In genomic region chr22:48704335-48704734, GRCh38 we compare ENCODE assay signal across 17 cellular contexts.
DNase-seq lines count a peak whose midpoint lies in the region; ATAC-seq and TF ChIP-seq lines count a peak whose summit lies in the region.
"Had no signal": no experiment of that assay in that cellular context is flagged by ENCODE, and none has a peak within 500 bp of the region (broad histone marks: within the 10 kb centered on the region; RNA-seq: fewer than 3 reads in every experiment).

No MANE protein-coding gene starts in this region.

- H3K4me3 ChIP-seq in neuronal stem cell (ENCODE audit: low read length in 2 of 2) (no peak overlapping the region), upper lobe of right lung (no peak overlapping the region)

- H3K36me3 Mint-ChIP-seq in chondrocyte (ENCODE audit: low read depth), result no peaks in the 10 kb centered on the region

- H3K79me1 ChIP-seq in neuronal stem cell (ENCODE audit: low read depth, low read length), result peaks cover 12% of the 10 kb centered on the region

- H3K27ac Mint-ChIP-seq in chondrocyte (ENCODE audit: unreplicated experiment), result no peak overlapping the region

- intact Hi-C loops in Right ventricle myocardium superior (cut with DNase I) (no loop called here), left ventricle myocardium superior (cut with micrococcal nuclease) (no loop called here), upper lobe of right lung (cut with DNase I) (no loop called here)

- H2BK12ac ChIP-seq in neuronal stem cell (ENCODE audit: low read length), result no peak overlapping the region

- no peak overlapping the region for H3K14ac ChIP-seq in neuronal stem cell (ENCODE audit: low read length)

- H3K4me1 ChIP-seq in neuronal stem cell (ENCODE audit: control insufficient read depth in 2 of 2, insufficient read depth in 1 of 2, low read depth in 1 of 2, low read length in 2 of 2) (peaks cover 31 to 56% of the 10 kb centered on the region in 2 donors), upper lobe of right lung (no peaks in the 10 kb centered on the region)

- H3K23ac ChIP-seq in neuronal stem cell (ENCODE audit: low read depth, low read length, poor library complexity), result no peak overlapping the region

- DNase-seq in Right ventricle myocardium superior (peak; percentile 27), left ventricle myocardium superior (no peak), chondrocyte (ENCODE audit: low spot score) (peak; percentile 66), neuronal stem cell (ENCODE audit: low spot score) (no peak), upper lobe of right lung (peak; percentile 40), NCI-H1105 treated with DMSO at 0.1 percent for 48 hours (lab: John Stamatoyannopoulos, UW) (no peak), hepatic stellate cell (ENCODE audit: low spot score) (no peak)
- DNase-seq in activated CD4-positive, alpha-beta T cell treated with anti-CD3 and anti-CD28 coated beads, Interleukin-2, amount 50 U/mL, for 1 hour, result no peak
- DNase-seq: DMS153, NCI-H1048, NCI-H146, NCI-H2081 treated with DMSO at 0.1 percent for 48 hours, NCI-H510A, SHP77 had no signal

- no peaks in the 10 kb centered on the region for H3K9me3 Mint-ChIP-seq in chondrocyte (ENCODE audit: low read depth)

- no peak overlapping the region for H3K9ac ChIP-seq in neuronal stem cell (ENCODE audit: low read depth, low read length, poor library complexity)
- H3K9ac ChIP-seq: KMS-11 had no signal

- H3K4ac ChIP-seq in neuronal stem cell (ENCODE audit: low read length), result no peak overlapping the region

- H3K4me1 Mint-ChIP-seq in chondrocyte (ENCODE audit: low read depth), result no peaks in the 10 kb centered on the region

- H3K27ac ChIP-seq in neuronal stem cell (replicated peaks; ENCODE audit: low read length), result no peak overlapping the region
- H3K27ac ChIP-seq in upper lobe of right lung, result no peak overlapping the region
- H3K27ac ChIP-seq: C4-2B, KMS-11 had no signal

- H3K27me3 ChIP-seq in neuronal stem cell (ENCODE audit: control insufficient read depth in 3 of 3, insufficient read depth in 3 of 3, low read depth in 1 of 3, low read length in 3 of 3) (peaks cover 0 to 2% (median 0%) of the 10 kb centered on the region in 3 experiments), upper lobe of right lung (no peaks in the 10 kb centered on the region)

- H2BK15ac ChIP-seq in neuronal stem cell (ENCODE audit: low read length), result no peak overlapping the region

- peak overlapping the region; percentile 57 for H3K18ac ChIP-seq in neuronal stem cell (ENCODE audit: low read length)

- no peak overlapping the region for H3K4me3 Mint-ChIP-seq in chondrocyte (ENCODE audit: unreplicated experiment)

- no peaks in the 10 kb centered on the region for H3K27me3 Mint-ChIP-seq in chondrocyte (ENCODE audit: low read depth)

- ATAC-seq in Right ventricle myocardium superior (ENCODE audit: poor library complexity), result no peak
- ATAC-seq in left ventricle myocardium superior, result no peak
- no peak for ATAC-seq in upper lobe of right lung
- ATAC-seq: Panc1 had no signal

- H3K36me3 ChIP-seq in neuronal stem cell (replicated peaks in 1 of 2; ENCODE audit: control insufficient read depth in 2 of 2, insufficient read depth in 2 of 2, low read length in 2 of 2) (peaks cover 0 to 2% of the 10 kb centered on the region in 2 donors), upper lobe of right lung (no peaks in the 10 kb centered on the region)

- WGBS in neuronal stem cell (ENCODE audit: extremely low coverage in 2 of 2, insufficient read length in 2 of 2, insufficient replicate concordance in 1 of 2), 2 donors, result no CpG with 5 or more reads among the region's 13 CpGs

- no peak overlapping the region for H2BK5ac ChIP-seq in neuronal stem cell (ENCODE audit: low read length)

- no peak for TF ChIP-seq CTCF in chondrocyte (IDR thresholded peaks at IDR 0.05)
- TF ChIP-seq CTCF in upper lobe of right lung (IDR thresholded peaks at IDR 0.05), result no peak

- H4K8ac ChIP-seq in neuronal stem cell (ENCODE audit: low read depth, low read length), result no peak overlapping the region

- peak overlapping the region; percentile 86 for H2AK5ac ChIP-seq in neuronal stem cell (ENCODE audit: low read depth, low read length)

- H3K9me3 ChIP-seq in neuronal stem cell (replicated peaks in 1 of 2; ENCODE audit: control insufficient read depth in 2 of 2, insufficient read depth in 1 of 2, low read depth in 1 of 2, low read length in 2 of 2), result peaks cover 0 to 2% of the 10 kb centered on the region in 2 donors
- H3K9me3 ChIP-seq in upper lobe of right lung, result no peaks in the 10 kb centered on the region

- H2AFZ ChIP-seq in neuronal stem cell (ENCODE audit: low read length), result no peak overlapping the region

- H3K4me2 ChIP-seq in neuronal stem cell (ENCODE audit: insufficient read depth, low read length, poor library complexity, severe bottlenecking), result no peak overlapping the region
- H3K4me2 ChIP-seq: KMS-11 had no signal

- no peak overlapping the region for H4K91ac ChIP-seq in neuronal stem cell (ENCODE audit: low read depth, low read length, poor library complexity)

- no peak overlapping the region for H2BK120ac ChIP-seq in neuronal stem cell (ENCODE audit: low read depth, low read length)

Comparison
In these comparisons a context has a peak if more than half of its experiments do, and no peak if none do; other contexts are left out.
1. DNase-seq: peak in Right ventricle myocardium superior (single experiment), chondrocyte (single experiment) and upper lobe of right lung (single experiment); none in left ventricle myocardium superior (single experiment), neuronal stem cell (single experiment), NCI-H1105 treated with DMSO at 0.1 percent for 48 hours (single experiment), hepatic stellate cell (single experiment) and activated CD4-positive, alpha-beta T cell treated with anti-CD3 and anti-CD28 coated beads, Interleukin-2, amount 50 U/mL, for 1 hour (single experiment).